In genomic region chr5:149762958-149763630, GRCh38 we compare ENCODE assay signal across 18 cellular contexts.
"Had no signal": no experiment of that assay in that cellular context is flagged by ENCODE, and none has a peak within 500 bp of the region (broad histone marks: within the 10 kb centered on the region; RNA-seq: fewer than 3 reads in every experiment).

No MANE protein-coding gene starts in this region.

- H3K27ac Mint-ChIP-seq: memory B cell, nephron had no signal

- H3K4me3 Mint-ChIP-seq: dendritic cell treated with granulocyte-macrophage colony-stimulating factor and Interleukin-4, amounts not matched to agents 40 ng/mL and 50 ng/mL, for 4 days; effector memory CD8-positive, alpha-beta T cell; memory B cell; nephron had no signal

- ATAC-seq: effector memory CD8-positive, alpha-beta T cell; gastrocnemius medialis; heart right ventricle; left lung; lower lobe of right lung had no signal

- H3K36me3 ChIP-seq: esophagus muscularis mucosa, gastrocnemius medialis, left lung, lower lobe of right lung, neutrophil, vagina had no signal

- H3K27me3 ChIP-seq: esophagus muscularis mucosa, gastrocnemius medialis, heart right ventricle, left lung, neutrophil, upper lobe of left lung, vagina had no signal

- H3K4me1 ChIP-seq: left lung, lower lobe of right lung, upper lobe of left lung, vagina had no signal

- H3K9me3 ChIP-seq: gastrocnemius medialis, neutrophil, vagina had no signal

- H3K27me3 Mint-ChIP-seq: dendritic cell treated with granulocyte-macrophage colony-stimulating factor and Interleukin-4, amounts not matched to agents 40 ng/mL and 50 ng/mL, for 4 days; effector memory CD8-positive, alpha-beta T cell; memory B cell had no signal

- H3K4me3 ChIP-seq: esophagus muscularis mucosa, gastrocnemius medialis, heart right ventricle, left lung, lower lobe of right lung, upper lobe of left lung, vagina had no signal

- DNase-seq: effector memory CD8-positive, alpha-beta T cell; gastrocnemius medialis; heart right ventricle; hypothalamus; left lung; lower lobe of right lung; midbrain; small intestine; stimulated activated CD4-positive, alpha-beta T cell treated with anti-CD3 and anti-CD28 coated beads, Interleukin-2, amount 100 ng/mL, for 48 hours; stimulated activated naive CD4-positive, alpha-beta T cell treated with Interleukin-2 at 50 U/mL for 16 hours; upper lobe of left lung had no signal

- H3K27ac ChIP-seq: epithelial cell of prostate, left lung, lower lobe of right lung, neutrophil, upper lobe of left lung, vagina had no signal

- H3K9me3 Mint-ChIP-seq: dendritic cell treated with granulocyte-macrophage colony-stimulating factor and Interleukin-4, amounts not matched to agents 40 ng/mL and 50 ng/mL, for 4 days; effector memory CD8-positive, alpha-beta T cell; memory B cell; nephron had no signal
